ENCODE assay signal across 23 cellular contexts in genomic region chr4:150250293-150250997, GRCh38.
DNase-seq lines count a peak whose midpoint lies in the region; ATAC-seq, FAIRE-seq and TF ChIP-seq lines count a peak whose summit lies in the region.
"Had no signal": no experiment of that assay in that cellular context is flagged by ENCODE, and none has a peak within 500 bp of the region (broad histone marks: within the 10 kb centered on the region; RNA-seq: fewer than 3 reads in every experiment).

No MANE protein-coding gene starts in this region.

- H3K4me1 Mint-ChIP-seq in natural killer cell (peaks cover 0 to 5% of the 10 kb centered on the region in 2 donors), osteocyte (ENCODE audit: unreplicated experiment) (peaks cover 16% of the 10 kb centered on the region)
- H3K4me1 Mint-ChIP-seq in natural killer cell treated with Interleukin-12 subunit alpha and Interleukin-12 subunit beta and Interleukin-15 and Interleukin-18, amount 100 ng/mL, for 72 hours (ENCODE audit: low read depth in 2 of 2) = peaks cover 0 to 3% of the 10 kb centered on the region in 2 donors

- H3K4me3 ChIP-seq in esophagus muscularis mucosa (no peak overlapping the region), dorsolateral prefrontal cortex (no peak overlapping the region)
- H3K4me3 ChIP-seq: GM12878, GM23248, HAP-1, SJCRH30 had no signal

- DNase-seq in natural killer cell (no peak), HTR-8/SVneo (ENCODE audit: insufficient read length, low spot score) (no peak), esophagus muscularis mucosa (ENCODE audit: extremely low spot score) (peak; percentile 88), osteocyte (ENCODE audit: extremely low spot score, unreplicated experiment) (no peak), foreskin keratinocyte (no peak), occipital lobe (lab: John Stamatoyannopoulos, UW) (no peak), dorsolateral prefrontal cortex (no peak)
- DNase-seq in natural killer cell treated with Interleukin-12 subunit alpha and Interleukin-12 subunit beta and Interleukin-15 and Interleukin-18, amount 100 ng/mL, for 72 hours (ENCODE audit: low spot score) = no peak
- DNase-seq: ACHN, AML-193, EL, GM23248, KG1, NCI-H1105 treated with DMSO at 0.1 percent for 48 hours, NCI-H187 treated with DMSO at 0.1 percent for 48 hours, NCI-H2227 treated with DMSO at 0.1 percent for 48 hours, NCI-H510A treated with DMSO at 0.1 percent for 48 hours, NCI-H774, SJCRH30 had no signal

- intact Hi-C loops in natural killer cell (cut with micrococcal nuclease) = no loop called here
- intact Hi-C loops in esophagus muscularis mucosa (cut with DNase I) = no loop called here
- intact Hi-C loops in dorsolateral prefrontal cortex (cut with DNase I) = no loop called here

- H3K4me3 Mint-ChIP-seq in natural killer cell (no peak overlapping the region), osteocyte (ENCODE audit: unreplicated experiment) (no peak overlapping the region)
- no peak overlapping the region for H3K4me3 Mint-ChIP-seq in natural killer cell treated with Interleukin-12 subunit alpha and Interleukin-12 subunit beta and Interleukin-15 and Interleukin-18, amount 100 ng/mL, for 72 hours

- no peaks in the 10 kb centered on the region for H3K9me3 Mint-ChIP-seq in natural killer cell
- no peaks in the 10 kb centered on the region for H3K9me3 Mint-ChIP-seq in natural killer cell treated with Interleukin-12 subunit alpha and Interleukin-12 subunit beta and Interleukin-15 and Interleukin-18, amount 100 ng/mL, for 72 hours
- no peaks in the 10 kb centered on the region for H3K9me3 Mint-ChIP-seq in osteocyte (ENCODE audit: unreplicated experiment)

- H3K27ac ChIP-seq in esophagus muscularis mucosa (replicated peaks in 1 of 4) (no peak overlapping the region), foreskin keratinocyte (no peak overlapping the region), dorsolateral prefrontal cortex (no peak overlapping the region)
- H3K27ac ChIP-seq: C4-2B, GM23248, SJCRH30 had no signal

- H3K9me3 ChIP-seq in esophagus muscularis mucosa = no peaks in the 10 kb centered on the region
- H3K9me3 ChIP-seq: HAP-1, SJCRH30 had no signal

- no peak for TF ChIP-seq EP300 in esophagus muscularis mucosa (IDR thresholded peaks at IDR 0.05)

- H3K4me1 ChIP-seq in esophagus muscularis mucosa (peaks cover 0 to 18% (median 8%) of the 10 kb centered on the region in 4 donors), foreskin keratinocyte (no peaks in the 10 kb centered on the region)
- H3K4me1 ChIP-seq: HAP-1, SJCRH30 had no signal

- peaks cover 4 to 58% (median 42%) of the 10 kb centered on the region in 4 donors for H3K36me3 ChIP-seq in esophagus muscularis mucosa
- H3K36me3 ChIP-seq: HAP-1, SJCRH30 had no signal

- TF ChIP-seq CTCF in natural killer cell (IDR thresholded peaks at IDR 0.05) = no peak
- no peak for TF ChIP-seq CTCF in esophagus muscularis mucosa (IDR thresholded peaks at IDR 0.05)
- TF ChIP-seq CTCF in osteocyte (IDR thresholded peaks at IDR 0.05) = no peak
- no peak for TF ChIP-seq CTCF in foreskin keratinocyte (conservative IDR thresholded peaks at IDR 0.05)
- no peak for TF ChIP-seq CTCF in dorsolateral prefrontal cortex (IDR thresholded peaks at IDR 0.05 in 54 of 56, conservative IDR thresholded peaks at IDR 0.05 in 2 of 56; ENCODE audit: low read depth in 1 of 56, partially characterized antibody in 56 of 56)

- H3K27me3 ChIP-seq in esophagus muscularis mucosa (no peaks in the 10 kb centered on the region), foreskin keratinocyte (no peaks in the 10 kb centered on the region), dorsolateral prefrontal cortex (no peaks in the 10 kb centered on the region)
- H3K27me3 ChIP-seq: SJCRH30 had no signal

- H3K27ac Mint-ChIP-seq in natural killer cell (peak overlapping the region in 1 of 2 donors; percentile 31), osteocyte (ENCODE audit: unreplicated experiment) (peak overlapping the region; percentile 23)
- H3K27ac Mint-ChIP-seq in natural killer cell treated with Interleukin-12 subunit alpha and Interleukin-12 subunit beta and Interleukin-15 and Interleukin-18, amount 100 ng/mL, for 72 hours = no peak overlapping the region

- no peak for TF ChIP-seq POLR2A in esophagus muscularis mucosa (IDR thresholded peaks at IDR 0.05; ENCODE audit: low read depth)

- no peaks in the 10 kb centered on the region for H3K36me3 Mint-ChIP-seq in natural killer cell
- no peaks in the 10 kb centered on the region for H3K36me3 Mint-ChIP-seq in natural killer cell treated with Interleukin-12 subunit alpha and Interleukin-12 subunit beta and Interleukin-15 and Interleukin-18, amount 100 ng/mL, for 72 hours
- H3K36me3 Mint-ChIP-seq in osteocyte (ENCODE audit: unreplicated experiment) = peaks cover 38% of the 10 kb centered on the region

- FAIRE-seq in HTR-8/SVneo (lab: Jason Lieb, UNC) = peak; percentile 13
- FAIRE-seq: GM12878, GM19239 had no signal

- peak in 2 of 3 donors; percentile 60 to 75 for ATAC-seq in natural killer cell
- ATAC-seq in natural killer cell treated with Interleukin-12 subunit alpha and Interleukin-12 subunit beta and Interleukin-15 and Interleukin-18, amount 100 ng/mL, for 72 hours = no peak
- no peak for ATAC-seq in foreskin keratinocyte
- ATAC-seq: GM12878 had no signal

- H3K27me3 Mint-ChIP-seq in natural killer cell (ENCODE audit: low read depth in 2 of 2) (no peaks in the 10 kb centered on the region), osteocyte (ENCODE audit: unreplicated experiment) (no peaks in the 10 kb centered on the region)
- no peaks in the 10 kb centered on the region for H3K27me3 Mint-ChIP-seq in natural killer cell treated with Interleukin-12 subunit alpha and Interleukin-12 subunit beta and Interleukin-15 and Interleukin-18, amount 100 ng/mL, for 72 hours

- WGBS in esophagus muscularis mucosa = 83% methylated on average over 6 of the region's 9 CpGs

Comparison
In these comparisons a context has a peak if more than half of its experiments do, and no peak if none do; other contexts are left out.
1. ATAC-seq: peak in natural killer cell (2 of 3); none in natural killer cell treated with Interleukin-12 subunit alpha and Interleukin-12 subunit beta and Interleukin-15 and Interleukin-18, amount 100 ng/mL, for 72 hours (0 of 2) and foreskin keratinocyte (single experiment).